ENCODE assay signal across 8 cellular contexts in the genomic region with DNA sequence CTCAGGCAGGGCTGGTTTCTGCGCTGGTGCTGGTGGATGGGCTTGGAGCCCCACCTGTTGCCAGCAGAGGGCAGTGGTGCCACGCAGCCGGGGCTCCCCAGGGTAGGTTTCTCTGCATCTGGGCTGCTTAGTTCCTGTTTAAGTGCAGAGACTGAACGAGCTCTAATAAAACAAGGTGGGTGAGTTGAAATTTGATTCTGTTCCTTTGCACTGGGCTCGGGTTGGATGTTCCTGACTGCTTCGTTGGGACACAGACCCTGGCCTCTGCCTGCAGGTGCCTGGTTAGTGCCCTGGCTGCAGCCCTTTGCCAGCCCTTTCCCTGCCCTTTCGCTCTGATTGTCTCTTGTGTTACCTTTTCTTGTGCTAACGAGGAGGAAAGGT. TPM values are rescaled to one million over a fixed set of nuclear protein-coding genes. Genes with fewer than 3 reads are reported as not detected.
DNase-seq lines count a peak whose midpoint lies in the region; ATAC-seq and TF ChIP-seq lines count a peak whose summit lies in the region.

No MANE protein-coding gene starts in this region.

- peak; percentile 99 for ATAC-seq in left colon

- intact Hi-C loops in left colon (cut with DNase I, micrococcal nuclease) = loop anchor here in 1 of 2 donors (5.0 kb wide), 1 partner anchor 135 kb away; no protein-coding TSS in a partner anchor

- DNase-seq in COR-L47 (lab: John Stamatoyannopoulos, UW) (peak; percentile 28), HFF-Myc (ENCODE audit: extremely low read depth, low read depth) (peak; percentile 44), NCI-H446 treated with DMSO at 0.1 percent for 48 hours (lab: John Stamatoyannopoulos, UW) (peak; percentile 4), cerebellar cortex (ENCODE audit: low spot score) (peak; percentile 81), left colon (peak; percentile 65 to 88), cortex of kidney (lab: John Stamatoyannopoulos, UW) (no peak)
- peak; percentile 62 to 71 for DNase-seq in activated CD4-positive, alpha-beta T cell treated with anti-CD3 and anti-CD28 coated beads for 24 hours (ENCODE audit: low read depth in 2 of 2)
- peak; percentile 73 for DNase-seq in stimulated activated CD4-positive, alpha-beta T cell treated with anti-CD3 and anti-CD28 coated beads, Interleukin-2, amount 100 ng/mL, for 4 hours (ENCODE audit: low read depth)

- peak; percentile 97 for TF ChIP-seq CTCF in HFF-Myc (IDR thresholded peaks at IDR 0.05; ENCODE audit: low read depth, low read length, missing control alignments)

- no peak overlapping the region for H3K4me3 ChIP-seq in HFF-Myc (replicated peaks; ENCODE audit: low read depth, low read length)

RNA-seq across cellular contexts. Expression of a gene that starts 30.0 kb away (rescaled TPM):
- total RNA-seq in left colon = 10 to 100 TPM; 44.4 to 54.1 TPM

RNA-seq across cellular contexts. Expression of a gene that starts 46.5 kb away (rescaled TPM):
- total RNA-seq in left colon = 10 to 100 TPM; 48.3 to 63.1 TPM

RNA-seq across cellular contexts. Expression of a gene that starts 57.9 kb away (rescaled TPM):
- not detected for total RNA-seq in left colon
